Comparison of ENCODE assay signal across 35 cellular contexts in genomic region chr1:21521717-21522060, GRCh38. TPM values are rescaled to one million over a fixed set of nuclear protein-coding genes. Genes with fewer than 3 reads are reported as not detected.
"Had no signal": no experiment of that assay in that cellular context is flagged by ENCODE, and none has a peak within 500 bp of the region (broad histone marks: within the 10 kb centered on the region; RNA-seq: fewer than 3 reads in every experiment).

No MANE protein-coding gene starts in this region.

- DNase-seq: activated B cell treated with CpG ODN at 0.5 μM for 24 hours; activated CD4-positive, alpha-beta memory T cell treated with anti-CD3 and anti-CD28 coated beads for 36 hours; activated CD4-positive, alpha-beta T cell treated with anti-CD3 and anti-CD28 coated beads for 4 hours; activated CD4-positive, alpha-beta T cell treated with anti-CD3 and anti-CD28 coated beads, Interleukin-2, amount 10 ng/mL, durations not matched to agents 24 days and 14 days; activated CD4-positive, alpha-beta T cell treated with anti-CD3 and anti-CD28 coated beads, Interleukin-2, amount 50 U/mL, for 1 hour; activated CD4-positive, alpha-beta T cell treated with anti-CD3 and anti-CD28 coated beads, Interleukin-2, amount 50 U/mL, for 4 hours; activated CD4-positive, CD25-positive, alpha-beta regulatory T cell treated with anti-CD3 and anti-CD28 coated beads, Interleukin-2, amount 50 U/mL, for 72 hours; activated CD8-positive, alpha-beta memory T cell treated with anti-CD3 and anti-CD28 coated beads, Interleukin-2, amount 50 U/mL, for 4 hours; activated CD8-positive, alpha-beta T cell treated with anti-CD3 and anti-CD28 coated beads for 36 hours; activated effector memory CD4-positive, alpha-beta T cell treated with anti-CD3 and anti-CD28 coated beads, Interleukin-2, amount 50 U/mL, for 16 hours; activated gamma-delta T cell treated with Interleukin-2 at 50 U/mL for 16 hours; activated naive CD4-positive, alpha-beta T cell; activated naive CD4-positive, alpha-beta T cell treated with anti-CD3 and anti-CD28 coated beads for 36 hours; activated naive CD4-positive, alpha-beta T cell treated with anti-CD3 and anti-CD28 coated beads, Interleukin-2, amount 50 U/mL, for 16 hours; activated naive CD8-positive, alpha-beta T cell treated with anti-CD3 and anti-CD28 coated beads for 36 hours; activated T-cell treated with anti-CD3 and anti-CD28 coated beads for 4 hours; activated T-cell treated with anti-CD3 and anti-CD28 coated beads, Interleukin-2, amount 50 U/mL, for 1 hour; activated T-cell treated with anti-CD3 and anti-CD28 coated beads, Interleukin-2, amount 50 U/mL, for 4 hours; activated T-cell treated with anti-CD3 and anti-CD28 coated beads, Interleukin-2, amount 50 U/mL, for 72 hours; amniotic stem cell; aorta; body of pancreas; central memory CD4-positive, alpha-beta T cell; T-helper 2 cell; T-helper 9 cell had no signal

- H3K9me3 ChIP-seq: adrenal gland, body of pancreas, breast epithelium had no signal

- H3K36me3 ChIP-seq: adrenal gland, brain microvascular endothelial cell, breast epithelium had no signal

- FAIRE-seq: astrocyte, TTC549 had no signal

- H3K4me1 ChIP-seq: adrenal gland, body of pancreas, breast epithelium had no signal

- ATAC-seq: activated CD8-positive, alpha-beta T cell treated with anti-CD3 and anti-CD28 coated beads for 36 hours; activated naive CD4-positive, alpha-beta T cell treated with anti-CD3 and anti-CD28 coated beads, Interleukin-2, amount 50 U/mL, for 72 hours; activated T-cell treated with anti-CD3 and anti-CD28 coated beads, Interleukin-2, amount 50 U/mL, for 4 hours; activated T-cell treated with anti-CD3 and anti-CD28 coated beads, Interleukin-2, amount 50 U/mL, for 72 hours; activated T-helper 17 cell treated with anti-CD3 and anti-CD28 coated beads, Interleukin-2, amount 50 U/mL, for 72 hours; body of pancreas had no signal

- H3K27me3 ChIP-seq: adrenal gland, body of pancreas, brain microvascular endothelial cell, breast epithelium had no signal

- H3K27ac ChIP-seq: adrenal gland, body of pancreas, brain microvascular endothelial cell, breast epithelium, VCaP had no signal

- H3K4me3 ChIP-seq: adrenal gland, body of pancreas, breast epithelium had no signal

RNA-seq across cellular contexts. Expression of gene ALPL, which starts 12.5 kb away (rescaled TPM):
- total RNA-seq: activated CD4-positive, alpha-beta memory T cell treated with anti-CD3 and anti-CD28 coated beads for 36 hours; activated CD4-positive, alpha-beta T cell treated with anti-CD3 and anti-CD28 coated beads, Interleukin-2, amount 10 ng/mL, durations not matched to agents 24 days and 14 days; activated CD8-positive, alpha-beta memory T cell treated with anti-CD3 and anti-CD28 coated beads for 36 hours; activated CD8-positive, alpha-beta T cell treated with anti-CD3 and anti-CD28 coated beads for 36 hours; activated naive CD4-positive, alpha-beta T cell treated with anti-CD3 and anti-CD28 coated beads for 36 hours; activated naive CD4-positive, alpha-beta T cell treated with anti-CD3 and anti-CD28 coated beads, Interleukin-2, amount 50 U/mL, for 72 hours; activated naive CD8-positive, alpha-beta T cell treated with anti-CD3 and anti-CD28 coated beads for 36 hours; activated T-helper 1 cell treated with anti-CD3 and anti-CD28 coated beads, Interleukin-12 subunit alpha, Interleukin-12 subunit beta, Interleukin-2, Interleukin-4 antibody, amounts not matched to agents 30 ng/mL and 10 ng/mL and 1 ng/mL, durations not matched to agents 14 hours and 24 hours and 36 hours; activated T-helper 17 cell treated with anti-CD3 and anti-CD28 coated beads, Interleukin-2, amount 50 U/mL, for 72 hours had no signal
